ENCODE assay signal across 8 cellular contexts in the genomic region with DNA sequence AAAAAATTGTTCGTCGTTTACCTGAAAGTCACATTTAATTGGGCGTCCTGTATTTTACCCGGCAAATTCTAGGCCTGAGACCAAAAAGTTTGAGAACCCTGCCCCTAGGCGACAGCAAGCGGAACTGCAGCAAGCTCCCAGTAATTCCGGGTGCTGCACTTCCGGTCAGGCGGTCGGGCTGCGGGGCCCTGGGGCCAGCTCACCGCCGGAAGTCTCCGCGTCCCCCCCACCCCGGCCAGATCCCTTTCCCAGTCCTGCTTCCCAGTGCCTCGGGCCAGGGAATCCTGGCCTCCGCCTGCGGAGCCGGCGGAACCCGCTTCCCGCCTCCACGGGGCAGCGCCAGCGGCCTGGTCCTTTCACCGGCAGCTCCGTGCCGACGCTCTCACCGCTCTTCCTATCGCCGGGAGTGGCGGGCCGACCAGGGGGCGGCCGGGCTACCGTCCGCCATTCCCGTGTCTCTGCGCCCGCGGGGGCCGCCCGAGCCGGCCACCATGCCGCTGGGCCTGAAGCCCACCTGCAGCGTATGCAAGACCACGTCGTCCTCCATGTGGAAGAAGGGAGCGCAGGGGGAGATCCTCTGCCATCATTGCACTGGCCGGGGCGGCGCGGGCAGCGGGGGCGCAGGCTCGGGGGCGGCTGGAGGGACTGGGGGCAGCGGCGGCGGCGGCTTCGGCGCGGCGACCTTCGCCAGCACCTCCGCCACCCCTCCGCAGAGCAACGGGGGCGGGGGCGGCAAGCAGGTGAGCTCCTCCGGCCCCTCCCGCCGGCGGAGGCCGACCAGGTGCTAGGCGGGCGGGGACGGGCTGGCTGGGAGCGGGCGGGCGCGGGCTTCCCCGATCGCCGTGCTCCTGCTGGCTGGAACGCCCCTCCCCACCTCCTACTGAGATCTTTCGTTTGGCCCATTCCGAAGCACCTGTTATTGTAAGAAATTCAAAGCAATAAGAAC. TPM values are rescaled to one million over a fixed set of nuclear protein-coding genes. Genes with fewer than 3 reads are reported as not detected.
DNase-seq lines count a peak whose midpoint lies in the region; ATAC-seq and TF ChIP-seq lines count a peak whose summit lies in the region.

A gene with protein sequence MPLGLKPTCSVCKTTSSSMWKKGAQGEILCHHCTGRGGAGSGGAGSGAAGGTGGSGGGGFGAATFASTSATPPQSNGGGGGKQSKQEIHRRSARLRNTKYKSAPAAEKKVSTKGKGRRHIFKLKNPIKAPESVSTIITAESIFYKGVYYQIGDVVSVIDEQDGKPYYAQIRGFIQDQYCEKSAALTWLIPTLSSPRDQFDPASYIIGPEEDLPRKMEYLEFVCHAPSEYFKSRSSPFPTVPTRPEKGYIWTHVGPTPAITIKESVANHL (plus strand): TSS at position 244 of the 946 bp plus-strand sequence. CDS start 248 bp downstream, at position 492.

- peak within 1 kb of the TSS; percentile 89 for H3K4me3 Mint-ChIP-seq in T-helper 17 cell

- peak; percentile 85 for ATAC-seq in HG02884 (IDR thresholded peaks at IDR 0.05; ENCODE audit: unreplicated experiment)
- ATAC-seq in T-helper 17 cell = peak; percentile 82

- peaks cover 34% of the 10 kb centered on the region for H3K36me3 ChIP-seq in left ventricle myocardium inferior
- no peaks in the 10 kb centered on the region for H3K36me3 ChIP-seq in prostate gland
- no peaks in the 10 kb centered on the region for H3K36me3 ChIP-seq in urinary bladder (ENCODE audit: insufficient read depth)

- DNase-seq in NCI-H146 treated with DMSO at 0.1 percent for 48 hours (lab: John Stamatoyannopoulos, UW; ENCODE audit: unreplicated experiment) (peak; percentile 92), T-helper 17 cell (peak; percentile 64 to 70 (median 68)), amygdala (lab: John Stamatoyannopoulos, UW) (peak; percentile 47 to 94 (median 87)), left ventricle myocardium inferior (peak; percentile 90), prostate gland (ENCODE audit: low spot score) (peak; percentile 93)

- TF ChIP-seq CTCF in left ventricle myocardium inferior (IDR thresholded peaks at IDR 0.05; ENCODE audit: borderline replicate concordance) (peak; percentile 95), prostate gland (IDR thresholded peaks at IDR 0.05) (peak; percentile 86 to 98 (median 94))

- H3K27me3 ChIP-seq in left ventricle myocardium inferior (ENCODE audit: low read depth) (no peaks in the 10 kb centered on the region), prostate gland (replicated peaks; ENCODE audit: insufficient read depth) (no peaks in the 10 kb centered on the region)

- H3K9me3 ChIP-seq in T-helper 17 cell (ENCODE audit: control insufficient read depth, low read length, poor library complexity, severe bottlenecking) = no peaks in the 10 kb centered on the region
- H3K9me3 ChIP-seq in left ventricle myocardium inferior (replicated peaks) = no peaks in the 10 kb centered on the region
- no peaks in the 10 kb centered on the region for H3K9me3 ChIP-seq in prostate gland

- peaks cover 29% of the 10 kb centered on the region for H3K4me1 ChIP-seq in left ventricle myocardium inferior
- H3K4me1 ChIP-seq in prostate gland (replicated peaks) = no peaks in the 10 kb centered on the region
- H3K4me1 ChIP-seq in urinary bladder (ENCODE audit: insufficient read depth) = no peaks in the 10 kb centered on the region

- intact Hi-C loops in left ventricle myocardium inferior (cut with micrococcal nuclease) (no loop called here), prostate gland (cut with DNase I) (loop anchor here (2.0 to 5.0 kb wide), 2 partner anchors 313 to 570 kb away; a partner anchor contains a TSS)

- peaks cover 11% of the 10 kb centered on the region for H3K4me1 Mint-ChIP-seq in T-helper 17 cell

- H3K4me3 ChIP-seq in left ventricle myocardium inferior = peak within 1 kb of the TSS; percentile 100
- H3K4me3 ChIP-seq in prostate gland = peak within 1 kb of the TSS; percentile 98 to 99
- peak within 1 kb of the TSS; percentile 98 for H3K4me3 ChIP-seq in urinary bladder (ENCODE audit: low read depth, low read length)

- H3K27ac ChIP-seq in left ventricle myocardium inferior (replicated peaks) (peak within 1 kb of the TSS; percentile 98), prostate gland (peak within 1 kb of the TSS; percentile 97), urinary bladder (ENCODE audit: low read depth) (peak within 1 kb of the TSS; percentile 98)

- WGBS in prostate gland = under 1% methylated on average over 87 of the region's 91 CpGs
- under 1% methylated on average over 91 of the region's 91 CpGs for WGBS in urinary bladder

- no peaks in the 10 kb centered on the region for H3K36me3 Mint-ChIP-seq in T-helper 17 cell (ENCODE audit: low read depth)

- TF ChIP-seq POLR2A in GM15510 (IDR thresholded peaks at IDR 0.05; ENCODE audit: borderline replicate concordance, extremely low read depth, insufficient read length) (peak; percentile 70), prostate gland (IDR thresholded peaks at IDR 0.05) (peak; percentile 78)

- no peaks in the 10 kb centered on the region for H3K27me3 Mint-ChIP-seq in T-helper 17 cell

- H3K27ac Mint-ChIP-seq in T-helper 17 cell = peak within 1 kb of the TSS; percentile 98

RNA-seq across cellular contexts. Expression of the gene that starts here (rescaled TPM):
- 10 to 100 TPM; 13.2 to 16.3 TPM for total RNA-seq in T-helper 17 cell
- 15.4 TPM for total RNA-seq in left ventricle myocardium inferior
- total RNA-seq in prostate gland = 10 to 100 TPM; 26.9 to 56.3 TPM
- 64.0 TPM for total RNA-seq in urinary bladder
- 27.4 TPM for polyA plus RNA-seq in urinary bladder

Comparison
In these comparisons a context has a peak if more than half of its experiments do, and no peak if none do; other contexts are left out.
1. Peak in every context shown above with its lines: DNase-seq, ATAC-seq, H3K4me3 ChIP-seq and H3K27ac ChIP-seq.